In genomic region chr3:9809615-9810356, GRCh38 we compare ENCODE assay signal across 8 cellular contexts. TPM values are rescaled to one million over a fixed set of nuclear protein-coding genes. Genes with fewer than 3 reads are reported as not detected.
A peak's percentile ranks its signal among the peaks of the same experiment; 100 is the strongest.
DNase-seq lines count a peak whose midpoint lies in the region; ATAC-seq and TF ChIP-seq lines count a peak whose summit lies in the region.

TTLL3 (plus strand) TSS chr3:9810262; CDS start chr3:9810662, 400 bp downstream.

- H3K4me1 ChIP-seq in thyroid gland, result peaks cover 0 to 16% of the 10 kb centered on the region in 2 donors

- H3K9me3 ChIP-seq in thyroid gland, result no peaks in the 10 kb centered on the region

- H3K27ac ChIP-seq in RWPE1, result peak within 1 kb of the TSS; percentile 89
- peak within 1 kb of the TSS; percentile 76 to 96 (median 88) for H3K27ac ChIP-seq in thyroid gland

- H3K27me3 ChIP-seq in thyroid gland, result no peaks in the 10 kb centered on the region

- peak in 1 of 2 donors; percentile 72 for TF ChIP-seq POLR2A in thyroid gland (IDR thresholded peaks at IDR 0.05)

- no peaks in the 10 kb centered on the region for H3K9me3 Mint-ChIP-seq in naive thymus-derived CD8-positive, alpha-beta T cell

- CTCF ChIA-PET in RWPE1 (lab: Yijun Ruan, JAX), result interaction anchor here (1.0 kb wide), 1 partner anchor 13 kb away, joined by 4 read pairs; no protein-coding TSS in a partner anchor

- peaks cover 0 to 30% (median 12%) of the 10 kb centered on the region in 3 donors for H3K36me3 Mint-ChIP-seq in naive thymus-derived CD8-positive, alpha-beta T cell

- WGBS in thyroid gland, 2 donors, result 6 to 7% methylated on average over 8 of the region's 67 CpGs

- H3K4me1 Mint-ChIP-seq in naive thymus-derived CD8-positive, alpha-beta T cell, result peaks cover 30 to 41% (median 37%) of the 10 kb centered on the region in 4 donors

- TF ChIP-seq CTCF in RWPE1 (conservative IDR thresholded peaks at IDR 0.05; ENCODE audit: low read depth) (no peak), thyroid gland (IDR thresholded peaks at IDR 0.05) (peak in 1 of 6 experiments; percentile 5)

- DNase-seq in AML-193 (lab: John Stamatoyannopoulos, UW) (peak; percentile 60 to 67), HK-2 (ENCODE audit: unreplicated experiment) (peak; percentile 67), RWPE1 (ENCODE audit: low spot score) (no peak), activated gamma-delta T cell (lab: John Stamatoyannopoulos, UW) (peak; percentile 23), fibroblast of the conjunctiva (ENCODE audit: low read depth) (peak; percentile 39), thyroid gland (peak; percentile 78 to 82)
- DNase-seq in naive thymus-derived CD8-positive, alpha-beta T cell, result peak; percentile 8 to 69 (median 39)

- ATAC-seq in GM19035 (IDR thresholded peaks at IDR 0.05; ENCODE audit: unreplicated experiment), result peak; percentile 57
- peak; percentile 68 to 78 for ATAC-seq in naive thymus-derived CD8-positive, alpha-beta T cell

- H3K4me3 ChIP-seq in thyroid gland (replicated peaks in 1 of 3), result peak within 1 kb of the TSS; percentile 39 to 68 (median 65)

- no peaks in the 10 kb centered on the region for H3K27me3 Mint-ChIP-seq in naive thymus-derived CD8-positive, alpha-beta T cell

- peak within 1 kb of the TSS; percentile 87 to 93 (median 92) for H3K4me3 Mint-ChIP-seq in naive thymus-derived CD8-positive, alpha-beta T cell

- POLR2A ChIA-PET in RWPE1 (lab: Yijun Ruan, JAX; ENCODE audit: low non-redundant PET), result no interaction called here
- POLR2A ChIA-PET in naive thymus-derived CD8-positive, alpha-beta T cell (lab: Charles Lee), result interaction anchor here (0.6 to 2.7 kb wide), 8 partner anchors 15 to 142 kb away, joined by 3 to 23 read pairs (median 6); partner anchors contain the start of genes ARPC4, JAGN1, PRRT3 and TADA3

- peaks cover 21 to 22% of the 10 kb centered on the region in 2 donors for H3K36me3 ChIP-seq in thyroid gland

- intact Hi-C loops in thyroid gland (cut with DNase I), result no loop called here

- peak within 1 kb of the TSS; percentile 92 to 99 (median 96) for H3K27ac Mint-ChIP-seq in naive thymus-derived CD8-positive, alpha-beta T cell

RNA-seq across cellular contexts. Expression of gene TTLL3, which starts in this region (rescaled TPM):
- total RNA-seq in naive thymus-derived CD8-positive, alpha-beta T cell, result 10 to 100 TPM; 64.5 to 65.6 TPM
- 1 to 10 TPM; 1.3 to 2.5 (median 2.2) TPM for polyA plus RNA-seq in naive thymus-derived CD8-positive, alpha-beta T cell
- 10 to 100 TPM; 39.0 to 64.6 (median 56.9) TPM for total RNA-seq in thyroid gland
